Comparison of ENCODE assay signal across 20 cellular contexts in the genomic region with DNA sequence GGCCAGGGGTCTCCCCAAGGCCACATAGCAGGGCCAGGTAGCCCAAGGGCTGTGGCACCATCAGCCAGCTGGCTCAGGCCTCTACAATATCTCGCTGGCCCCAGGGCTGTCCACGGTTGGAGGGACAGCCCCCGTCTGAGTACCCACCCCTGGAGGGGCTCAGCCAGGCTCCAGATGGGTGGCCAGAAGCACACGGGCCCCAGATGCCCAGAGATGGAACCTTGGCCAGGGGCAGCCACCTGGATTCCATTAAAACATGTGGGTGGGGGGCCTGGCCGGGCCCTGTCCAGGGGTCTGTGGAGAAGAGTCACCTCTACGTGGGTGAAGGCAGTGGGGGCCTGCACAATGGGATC. TPM values are rescaled to one million over a fixed set of nuclear protein-coding genes. Genes with fewer than 3 reads are reported as not detected.
A peak's percentile ranks its signal among the peaks of the same experiment; 100 is the strongest.
DNase-seq lines count a peak whose midpoint lies in the region; ATAC-seq and TF ChIP-seq lines count a peak whose summit lies in the region.
"Had no signal": no experiment of that assay in that cellular context is flagged by ENCODE, and none has a peak within 500 bp of the region (broad histone marks: within the 10 kb centered on the region; RNA-seq: fewer than 3 reads in every experiment).

No MANE protein-coding gene starts in this region.

- no peak for TF ChIP-seq EP300 in upper lobe of left lung (IDR thresholded peaks at IDR 0.05)

- TF ChIP-seq POLR2A in breast epithelium (IDR thresholded peaks at IDR 0.05) (no peak), upper lobe of left lung (IDR thresholded peaks at IDR 0.05) (no peak), Peyer's patch (IDR thresholded peaks at IDR 0.05) (no peak)

- no peak overlapping the region for H3K27ac Mint-ChIP-seq in MCF 10A (ENCODE audit: low read depth, unreplicated experiment)
- H3K27ac Mint-ChIP-seq: nephron, T-helper 17 cell had no signal

- CTCF ChIA-PET in MCF 10A (lab: Yijun Ruan, JAX): no interaction called here

- no peaks in the 10 kb centered on the region for H3K9me3 ChIP-seq in breast epithelium
- H3K9me3 ChIP-seq in upper lobe of left lung: no peaks in the 10 kb centered on the region
- no peaks in the 10 kb centered on the region for H3K9me3 ChIP-seq in Peyer's patch
- H3K9me3 ChIP-seq: BE2C had no signal

- POLR2A ChIA-PET in MCF 10A (lab: Yijun Ruan, JAX): no interaction called here

- peaks cover 29% of the 10 kb centered on the region for H3K4me1 Mint-ChIP-seq in MCF 10A (ENCODE audit: insufficient read depth, unreplicated experiment)

- H3K9me3 Mint-ChIP-seq in MCF 10A (ENCODE audit: unreplicated experiment): no peaks in the 10 kb centered on the region
- H3K9me3 Mint-ChIP-seq: nephron had no signal

- H3K27ac ChIP-seq in breast epithelium (peak overlapping the region; percentile 5 to 48), coronary artery (peak overlapping the region; percentile 89 to 95), rectal smooth muscle tissue (ENCODE audit: low read depth, low read length) (peak overlapping the region; percentile 94), upper lobe of left lung (peak overlapping the region in 3 of 4 donors; percentile 54 to 72 (median 64)), Peyer's patch (peak overlapping the region in 2 of 4 donors; percentile 50 to 61)
- H3K27ac ChIP-seq: 22Rv1, WERI-Rb-1 had no signal

- H3K36me3 ChIP-seq in breast epithelium (no peaks in the 10 kb centered on the region), rectal smooth muscle tissue (ENCODE audit: control insufficient read depth, insufficient read depth, low read length) (peaks cover 2% of the 10 kb centered on the region), upper lobe of left lung (no peaks in the 10 kb centered on the region), Peyer's patch (no peaks in the 10 kb centered on the region)
- H3K36me3 ChIP-seq: BE2C, WERI-Rb-1 had no signal

- H3K36me3 Mint-ChIP-seq in MCF 10A (ENCODE audit: insufficient read depth, unreplicated experiment): peaks cover 4% of the 10 kb centered on the region

- ATAC-seq in upper lobe of left lung (ENCODE audit: low FRiP score in 2 of 2): no peak
- ATAC-seq: T-helper 17 cell had no signal

- H3K27me3 ChIP-seq in breast epithelium (no peaks in the 10 kb centered on the region), rectal smooth muscle tissue (ENCODE audit: control insufficient read depth, insufficient read depth, low read length) (no peaks in the 10 kb centered on the region), upper lobe of left lung (no peaks in the 10 kb centered on the region), Peyer's patch (no peaks in the 10 kb centered on the region)
- H3K27me3 ChIP-seq: BE2C had no signal

- no TSS peak for BruUV-seq in MCF 10A (replicated peaks; lab: Mats Ljungman, UMichigan)

- intact Hi-C loops in breast epithelium (cut with DNase I; ENCODE audit: low total_unique reads): no loop called here
- intact Hi-C loops in MCF 10A (cut with micrococcal nuclease): no loop called here

- H3K4me3 Mint-ChIP-seq in MCF 10A (ENCODE audit: unreplicated experiment): no peak overlapping the region
- H3K4me3 Mint-ChIP-seq: nephron, T-helper 17 cell had no signal

- no peaks in the 10 kb centered on the region for H3K27me3 Mint-ChIP-seq in MCF 10A (ENCODE audit: insufficient read depth, unreplicated experiment)

- H3K9ac ChIP-seq in rectal smooth muscle tissue (ENCODE audit: low read length): no peak overlapping the region

- 80 to 94% methylated on average over 1 to 3 of the region's 6 CpGs for WGBS in upper lobe of left lung, 2 donors

- DNase-seq in breast epithelium (ENCODE audit: low spot score in 2 of 2) (no peak), MCF 10A (ENCODE audit: unreplicated experiment) (no peak), coronary artery (ENCODE audit: low spot score) (no peak), upper lobe of left lung (no peak), NCI-H128 (lab: John Stamatoyannopoulos, UW; ENCODE audit: unreplicated experiment) (no peak), Peyer's patch (no peak)
- no peak for DNase-seq in NK-92 treated with Interleukin-12 subunit alpha and Interleukin-12 subunit beta, amount 100 ng/mL, for 24 hours (lab: John Stamatoyannopoulos, UW)
- DNase-seq: activated CD4-positive, alpha-beta T cell treated with anti-CD3 and anti-CD28 coated beads, Interleukin-2, amount 50 U/mL, for 48 hours; activated gamma-delta T cell; amniotic stem cell; BE2C; effector CD8-positive, alpha-beta T cell; Kasumi-1; NCI-H1092 treated with DMSO at 0.1 percent for 48 hours; NCI-H524 treated with DMSO at 0.1 percent for 48 hours; T-helper 17 cell; WERI-Rb-1 had no signal

- H3K4me1 ChIP-seq in breast epithelium: peaks cover 7 to 22% of the 10 kb centered on the region in 2 donors
- H3K4me1 ChIP-seq in rectal smooth muscle tissue (ENCODE audit: control insufficient read depth, insufficient read depth, low read length): peaks cover 63% of the 10 kb centered on the region
- H3K4me1 ChIP-seq in upper lobe of left lung: peaks cover 16 to 28% (median 19%) of the 10 kb centered on the region in 4 donors
- H3K4me1 ChIP-seq in Peyer's patch: peaks cover 0 to 35% (median 2%) of the 10 kb centered on the region in 4 donors

- no peak overlapping the region for H3K4me3 ChIP-seq in breast epithelium
- H3K4me3 ChIP-seq in coronary artery: peak overlapping the region; percentile 57
- no peak overlapping the region for H3K4me3 ChIP-seq in rectal smooth muscle tissue (ENCODE audit: low read length)
- no peak overlapping the region for H3K4me3 ChIP-seq in upper lobe of left lung
- no peak overlapping the region for H3K4me3 ChIP-seq in Peyer's patch

- TF ChIP-seq CTCF in breast epithelium (IDR thresholded peaks at IDR 0.05) (no peak), MCF 10A (IDR thresholded peaks at IDR 0.05; ENCODE audit: unreplicated experiment) (no peak), coronary artery (IDR thresholded peaks at IDR 0.05) (no peak), upper lobe of left lung (IDR thresholded peaks at IDR 0.05) (no peak), Peyer's patch (IDR thresholded peaks at IDR 0.05) (no peak)

RNA-seq across cellular contexts. Expression of gene CSPG4, which starts 8.4 kb away (rescaled TPM):
- total RNA-seq in breast epithelium: 10 to 100 TPM in 2 of 3 donors, 1 to 10 TPM in 1; 6.3 to 42.9 (median 17.0) TPM
- total RNA-seq in MCF 10A (2022): 0.05 and 0.21 TPM in 2 replicates
- total RNA-seq in upper lobe of left lung: 10 to 100 TPM in 5 of 6 donors, 1 to 10 TPM in 1; 8.5 to 38.3 (median 17.7) TPM
- total RNA-seq in Peyer's patch: 10 to 100 TPM in 1 of 4 donors, 1 to 10 TPM in 3; 2.8 to 15.7 (median 6.3) TPM

RNA-seq across cellular contexts. Expression of gene SNX33, which starts 56.5 kb away (rescaled TPM):
- total RNA-seq in breast epithelium: 10 to 100 TPM; 32.8 to 42.7 (median 36.3) TPM
- 14.3 and 15.2 TPM in 2 replicates for total RNA-seq in MCF 10A (2022)
- 10 to 100 TPM; 26.7 to 46.1 (median 31.7) TPM for total RNA-seq in upper lobe of left lung
- 10 to 100 TPM; 35.5 to 53.7 (median 49.5) TPM for total RNA-seq in Peyer's patch
